Comparison of ENCODE assay signal across 34 cellular contexts in genomic region chr20:3685341-3685740, GRCh38. TPM values are rescaled to one million over a fixed set of nuclear protein-coding genes. Genes with fewer than 3 reads are reported as not detected.
"Had no signal": no experiment of that assay in that cellular context is flagged by ENCODE, and none has a peak within 500 bp of the region (broad histone marks: within the 10 kb centered on the region; RNA-seq: fewer than 3 reads in every experiment).

No MANE protein-coding gene starts in this region.

- DNase-seq: activated CD4-positive, alpha-beta T cell treated with anti-CD3 and anti-CD28 coated beads for 48 hours; activated CD4-positive, alpha-beta T cell treated with anti-CD3 and anti-CD28 coated beads, Interleukin-2, amount 50 U/mL, for 48 hours; activated CD8-positive, alpha-beta memory T cell treated with anti-CD3 and anti-CD28 coated beads for 24 hours; activated effector memory CD4-positive, alpha-beta T cell treated with Interleukin-2 at 50 U/mL for 16 hours; activated naive CD4-positive, alpha-beta T cell treated with anti-CD3 and anti-CD28 coated beads, Interleukin-2, amount 10 ng/mL, durations not matched to agents 7 days and 5 days; amniotic stem cell; caudate nucleus; cortex of kidney; effector memory CD8-positive, alpha-beta T cell; erythroblast; foreskin keratinocyte; heart right ventricle; kidney glomerular epithelial cell; left lung; mesendoderm; natural killer cell; ovary; small intestine; stimulated activated CD4-positive, alpha-beta T cell treated with anti-CD3 and anti-CD28 coated beads, Interleukin-4, amount 100 ng/mL, for 24 hours; trophoblast cell; uterus; WERI-Rb-1 had no signal

- H3K9me3 Mint-ChIP-seq: activated naive CD4-positive, alpha-beta T cell treated with anti-CD3 and anti-CD28 coated beads, Interleukin-2, amount 10 ng/mL, durations not matched to agents 7 days and 5 days; effector memory CD8-positive, alpha-beta T cell; natural killer cell; stimulated activated effector memory CD8-positive, alpha-beta T cell treated with anti-CD3 and anti-CD28 coated beads, Interleukin-12 subunit alpha, Interleukin-12 subunit beta, amount 100 ng/mL, for 72 hours; stimulated activated naive CD8-positive, alpha-beta T cell treated with anti-CD3 and anti-CD28 coated beads, Interleukin-15, Interleukin-2, amounts not matched to agents 100 ng/mL and 50 ng/mL, for 24 hours had no signal

- H3K36me3 Mint-ChIP-seq: activated naive CD4-positive, alpha-beta T cell treated with anti-CD3 and anti-CD28 coated beads, Interleukin-2, amount 10 ng/mL, durations not matched to agents 7 days and 5 days; natural killer cell; stimulated activated effector memory CD8-positive, alpha-beta T cell treated with anti-CD3 and anti-CD28 coated beads, Interleukin-12 subunit alpha, Interleukin-12 subunit beta, amount 100 ng/mL, for 72 hours had no signal

- H3K27me3 ChIP-seq: ovary, uterus had no signal

- H3K27ac Mint-ChIP-seq: activated naive CD4-positive, alpha-beta T cell treated with anti-CD3 and anti-CD28 coated beads, Interleukin-2, amount 10 ng/mL, durations not matched to agents 7 days and 5 days; effector memory CD8-positive, alpha-beta T cell; natural killer cell; progenitor cell of endocrine pancreas; stimulated activated effector memory CD8-positive, alpha-beta T cell treated with anti-CD3 and anti-CD28 coated beads, Interleukin-12 subunit alpha, Interleukin-12 subunit beta, amount 100 ng/mL, for 72 hours; stimulated activated naive CD8-positive, alpha-beta T cell treated with anti-CD3 and anti-CD28 coated beads, Interleukin-15, Interleukin-2, amounts not matched to agents 100 ng/mL and 50 ng/mL, for 24 hours had no signal

- H3K4me1 ChIP-seq: foreskin keratinocyte had no signal

- H3K9me3 ChIP-seq: heart right ventricle, left lung, ovary, thoracic aorta, uterus had no signal

- FAIRE-seq: small intestine had no signal

- H3K4me1 Mint-ChIP-seq: activated naive CD4-positive, alpha-beta T cell treated with anti-CD3 and anti-CD28 coated beads, Interleukin-2, amount 10 ng/mL, durations not matched to agents 7 days and 5 days had no signal

- ATAC-seq: activated CD4-positive, CD25-positive, alpha-beta regulatory T cell treated with anti-CD3 and anti-CD28 coated beads, Interleukin-2, amount 50 U/mL, for 24 hours; effector memory CD8-positive, alpha-beta T cell; foreskin keratinocyte; heart right ventricle; left lung; natural killer cell; sciatic nerve; stimulated activated effector memory CD8-positive, alpha-beta T cell treated with anti-CD3 and anti-CD28 coated beads, Interleukin-12 subunit alpha, Interleukin-12 subunit beta, amount 100 ng/mL, for 72 hours had no signal

- H3K4me3 Mint-ChIP-seq: activated naive CD4-positive, alpha-beta T cell treated with anti-CD3 and anti-CD28 coated beads, Interleukin-2, amount 10 ng/mL, durations not matched to agents 7 days and 5 days; effector memory CD8-positive, alpha-beta T cell; natural killer cell; stimulated activated effector memory CD8-positive, alpha-beta T cell treated with anti-CD3 and anti-CD28 coated beads, Interleukin-12 subunit alpha, Interleukin-12 subunit beta, amount 100 ng/mL, for 72 hours; stimulated activated naive CD8-positive, alpha-beta T cell treated with anti-CD3 and anti-CD28 coated beads, Interleukin-15, Interleukin-2, amounts not matched to agents 100 ng/mL and 50 ng/mL, for 24 hours had no signal

- H3K4me3 ChIP-seq: heart right ventricle, left lung, lung, ovary, thoracic aorta, uterus had no signal

- H3K27ac ChIP-seq: foreskin keratinocyte, heart right ventricle, left lung, ovary, thoracic aorta, WERI-Rb-1 had no signal

- H3K36me3 ChIP-seq: left lung, ovary, thoracic aorta, uterus, WERI-Rb-1 had no signal

RNA-seq across cellular contexts. Expression of gene ADAM33, which starts 3.5 kb away (rescaled TPM):
- total RNA-seq: foreskin keratinocyte, natural killer cell had no signal
- polyA plus RNA-seq: foreskin keratinocyte had no signal

RNA-seq across cellular contexts. Expression of gene GFRA4, which starts 22.1 kb away (rescaled TPM):
- total RNA-seq: chondrocyte, fibroblast of lung, foreskin keratinocyte, heart right ventricle, left lung, lung, mononuclear cell, natural killer cell, ovary, progenitor cell of endocrine pancreas, renal cortical epithelial cell, sciatic nerve, subcutaneous adipose tissue, thoracic aorta, uterus had no signal
- polyA plus RNA-seq: fibroblast of lung, foreskin keratinocyte, heart right ventricle, lung, small intestine had no signal

RNA-seq across cellular contexts. Expression of gene SIGLEC1, which starts 27.1 kb away (rescaled TPM):
- total RNA-seq: chondrocyte, fibroblast of lung, foreskin keratinocyte, progenitor cell of endocrine pancreas, renal cortical epithelial cell had no signal
- polyA plus RNA-seq: fibroblast of lung, foreskin keratinocyte had no signal

RNA-seq across cellular contexts. Expression of gene HSPA12B, which starts 47.1 kb away (rescaled TPM):
- total RNA-seq: mononuclear cell, natural killer cell, progenitor cell of endocrine pancreas, renal cortical epithelial cell had no signal
